In genomic region chr9:35182401-35182800, GRCh38 we compare ENCODE assay signal across 1 cellular context. TPM values are rescaled to one million over a fixed set of nuclear protein-coding genes. Genes with fewer than 3 reads are reported as not detected.
"Had no signal": no experiment of that assay in that cellular context is flagged by ENCODE, and none has a peak within 500 bp of the region (broad histone marks: within the 10 kb centered on the region; RNA-seq: fewer than 3 reads in every experiment).

No MANE protein-coding gene starts in this region.

RNA-seq across cellular contexts. Expression of gene UNC13B, which starts 20.6 kb away (rescaled TPM):
- polyA plus RNA-seq: IgD-negative memory B cell had no signal
